22 cellular contexts compared by ENCODE assay signal in genomic region chr12:113366827-113367226, GRCh38. TPM values are rescaled to one million over a fixed set of nuclear protein-coding genes. Genes with fewer than 3 reads are reported as not detected.
"Had no signal": no experiment of that assay in that cellular context is flagged by ENCODE, and none has a peak within 500 bp of the region (broad histone marks: within the 10 kb centered on the region; RNA-seq: fewer than 3 reads in every experiment).

No MANE protein-coding gene starts in this region.

- H3K4me1 ChIP-seq: breast epithelium, right lobe of liver, uterus had no signal

- H3K27me3 Mint-ChIP-seq: activated naive CD4-positive, alpha-beta T cell treated with anti-CD3 and anti-CD28 coated beads, Interleukin-2, amount 10 ng/mL, durations not matched to agents 7 days and 5 days; activated naive CD8-positive, alpha-beta T cell treated with anti-CD3 and anti-CD28 coated beads, Interleukin-2, amount 50 U/mL, for 24 hours; dendritic cell treated with granulocyte-macrophage colony-stimulating factor and Interleukin-4, amounts not matched to agents 40 ng/mL and 50 ng/mL, for 4 days; progenitor cell of endocrine pancreas had no signal

- H3K9me3 ChIP-seq: ascending aorta, breast epithelium, left lung, right lobe of liver, tibial artery, uterus had no signal

- H3K27ac Mint-ChIP-seq: activated CD8-positive, alpha-beta T cell treated with anti-CD3 and anti-CD28 coated beads, Interleukin-2, amount 10 ng/mL, durations not matched to agents 7 days and 5 days; activated naive CD4-positive, alpha-beta T cell treated with anti-CD3 and anti-CD28 coated beads, Interleukin-2, amount 10 ng/mL, durations not matched to agents 7 days and 5 days; activated naive CD8-positive, alpha-beta T cell treated with anti-CD3 and anti-CD28 coated beads, Interleukin-2, amount 50 U/mL, for 24 hours; dendritic cell treated with granulocyte-macrophage colony-stimulating factor and Interleukin-4, amounts not matched to agents 40 ng/mL and 50 ng/mL, for 4 days; progenitor cell of endocrine pancreas had no signal

- DNase-seq: activated CD4-positive, alpha-beta T cell treated with anti-CD3 and anti-CD28 coated beads for 48 hours; activated CD4-positive, CD25-positive, alpha-beta regulatory T cell; activated CD8-positive, alpha-beta T cell treated with anti-CD3 and anti-CD28 coated beads, Interleukin-2, amount 10 ng/mL, durations not matched to agents 7 days and 5 days; activated effector memory CD4-positive, alpha-beta T cell treated with Interleukin-2 at 50 U/mL for 16 hours; activated naive CD4-positive, alpha-beta T cell treated with anti-CD3 and anti-CD28 coated beads, Interleukin-2, amount 10 ng/mL, durations not matched to agents 7 days and 5 days; activated naive CD8-positive, alpha-beta T cell treated with anti-CD3 and anti-CD28 coated beads, Interleukin-2, amount 50 U/mL, for 24 hours; activated T-cell treated with anti-CD3 and anti-CD28 coated beads, Interleukin-2, amount 50 U/mL, for 4 hours; effector CD8-positive, alpha-beta T cell; hippocampal formation; left lung; right lobe of liver; stimulated activated naive CD4-positive, alpha-beta T cell; T1000; tibial artery; uterus had no signal

- H3K4me3 Mint-ChIP-seq: activated CD8-positive, alpha-beta T cell treated with anti-CD3 and anti-CD28 coated beads, Interleukin-2, amount 10 ng/mL, durations not matched to agents 7 days and 5 days; activated naive CD4-positive, alpha-beta T cell treated with anti-CD3 and anti-CD28 coated beads, Interleukin-2, amount 10 ng/mL, durations not matched to agents 7 days and 5 days; activated naive CD8-positive, alpha-beta T cell treated with anti-CD3 and anti-CD28 coated beads, Interleukin-2, amount 50 U/mL, for 24 hours; activated T-cell treated with anti-CD3 and anti-CD28 coated beads, Interleukin-2, amount 50 U/mL, for 4 hours; dendritic cell treated with granulocyte-macrophage colony-stimulating factor and Interleukin-4, amounts not matched to agents 40 ng/mL and 50 ng/mL, for 4 days had no signal

- H3K27me3 ChIP-seq: ascending aorta, breast epithelium, left lung, right lobe of liver, tibial artery, uterus had no signal

- ATAC-seq: activated CD8-positive, alpha-beta T cell treated with anti-CD3 and anti-CD28 coated beads, Interleukin-2, amount 10 ng/mL, durations not matched to agents 7 days and 5 days; activated naive CD8-positive, alpha-beta T cell treated with anti-CD3 and anti-CD28 coated beads, Interleukin-2, amount 50 U/mL, for 24 hours; activated T-cell treated with anti-CD3 and anti-CD28 coated beads, Interleukin-2, amount 50 U/mL, for 4 hours; esophagus mucosa; left lung; right lobe of liver had no signal

- H3K36me3 Mint-ChIP-seq: activated naive CD4-positive, alpha-beta T cell treated with anti-CD3 and anti-CD28 coated beads, Interleukin-2, amount 10 ng/mL, durations not matched to agents 7 days and 5 days had no signal

- H3K9me3 Mint-ChIP-seq: activated naive CD4-positive, alpha-beta T cell treated with anti-CD3 and anti-CD28 coated beads, Interleukin-2, amount 10 ng/mL, durations not matched to agents 7 days and 5 days; activated naive CD8-positive, alpha-beta T cell treated with anti-CD3 and anti-CD28 coated beads, Interleukin-2, amount 50 U/mL, for 24 hours; activated T-cell treated with anti-CD3 and anti-CD28 coated beads, Interleukin-2, amount 50 U/mL, for 4 hours; dendritic cell treated with granulocyte-macrophage colony-stimulating factor and Interleukin-4, amounts not matched to agents 40 ng/mL and 50 ng/mL, for 4 days had no signal

- H3K27ac ChIP-seq: ascending aorta, breast epithelium, left lung, right lobe of liver, uterus had no signal

- H3K36me3 ChIP-seq: breast epithelium, right lobe of liver, uterus had no signal

- H3K4me3 ChIP-seq: ascending aorta, breast epithelium, left lung, right lobe of liver, tibial artery, uterus had no signal

RNA-seq across cellular contexts. Expression of gene SDS, which starts 36.9 kb away (rescaled TPM):
- total RNA-seq: activated CD8-positive, alpha-beta T cell treated with anti-CD3 and anti-CD28 coated beads, Interleukin-2, amount 10 ng/mL, durations not matched to agents 7 days and 5 days; cerebellum; progenitor cell of endocrine pancreas; T-helper 1 cell treated with Interleukin-12 subunit alpha and Interleukin-12 subunit beta and Interleukin-4 antibody, amounts not matched to agents 30 ng/mL and 1 ng/mL, for 36 hours; uterus had no signal
